8 cellular contexts compared by ENCODE assay signal in genomic region chr6:15623282-15624116, GRCh38. TPM values are rescaled to one million over a fixed set of nuclear protein-coding genes. Genes with fewer than 3 reads are reported as not detected.
DNase-seq lines count a peak whose midpoint lies in the region; ATAC-seq, FAIRE-seq and TF ChIP-seq lines count a peak whose summit lies in the region.

No MANE protein-coding gene starts in this region.

- CTCF ChIA-PET in A673 (lab: Charles Lee): interaction anchor here (0.6 to 0.7 kb wide), 4 partner anchors 108 to 512 kb away, joined by 3 to 5 read pairs (median 3); no protein-coding TSS in a partner anchor

- TF ChIP-seq POLR2A in H54 (IDR thresholded peaks at IDR 0.05; ENCODE audit: low read depth, low read length): no peak
- no peak for TF ChIP-seq POLR2A in esophagus muscularis mucosa (IDR thresholded peaks at IDR 0.05; ENCODE audit: low read depth)

- POLR2A ChIA-PET in A673 (lab: Charles Lee; ENCODE audit: low non-redundant PET): no interaction called here

- FAIRE-seq in H54 (lab: Jason Lieb, UNC): peak; percentile 75

- intact Hi-C loops in A673 (cut with micrococcal nuclease; ENCODE audit: unreplicated experiment) (loop anchor here (2.0 to 10.0 kb wide), 7 partner anchors 101 to 1489 kb away; partner anchors contain the start of gene JARID2), esophagus muscularis mucosa (cut with DNase I) (loop anchor here (5.0 to 10.0 kb wide), 3 partner anchors 131 to 1489 kb away; no protein-coding TSS in a partner anchor), psoas muscle (cut with DNase I) (loop anchor here (5.0 to 10.0 kb wide), 5 partner anchors 111 to 1496 kb away; no protein-coding TSS in a partner anchor)

- peaks cover 85% of the 10 kb centered on the region for H3K4me1 ChIP-seq in A673 (ENCODE audit: insufficient read depth, low read length, poor library complexity, severe bottlenecking)
- peaks cover 31 to 39% (median 35%) of the 10 kb centered on the region in 4 donors for H3K4me1 ChIP-seq in esophagus muscularis mucosa
- H3K4me1 ChIP-seq in psoas muscle: peaks cover 38% of the 10 kb centered on the region

- peak; percentile 58 for DNase-seq in A673 (ENCODE audit: low spot score)
- DNase-seq in H54 (ENCODE audit: insufficient read length, low spot score): peak; percentile 11
- DNase-seq in RKO (ENCODE audit: low spot score): peak; percentile 48
- DNase-seq in esophagus muscularis mucosa (ENCODE audit: extremely low spot score): no peak
- DNase-seq in psoas muscle: no peak
- DNase-seq in central memory CD4-positive, alpha-beta T cell: no peak
- no peak for DNase-seq in NCI-H187 (lab: John Stamatoyannopoulos, UW)

- H3K27ac ChIP-seq in A673 (ENCODE audit: low read depth, low read length, poor library complexity, severe bottlenecking) (peak overlapping the region; percentile 83), esophagus muscularis mucosa (replicated peaks in 1 of 4) (peak overlapping the region; percentile 38 to 68 (median 56)), psoas muscle (no peak overlapping the region)

- H3K27me3 ChIP-seq in A673 (replicated peaks; ENCODE audit: insufficient read depth, low read depth, low read length, poor library complexity) (no peaks in the 10 kb centered on the region), esophagus muscularis mucosa (no peaks in the 10 kb centered on the region), psoas muscle (ENCODE audit: insufficient read depth in 3 of 3, low read length in 2 of 3) (no peaks in the 10 kb centered on the region)

- no TSS peak for BruUV-seq in A673 (replicated peaks; lab: Mats Ljungman, UMichigan)

- TF ChIP-seq EP300 in esophagus muscularis mucosa (IDR thresholded peaks at IDR 0.05): no peak

- peak in 3 of 4 donors; percentile 54 to 76 (median 61) for ATAC-seq in psoas muscle
- ATAC-seq in HG03280 (IDR thresholded peaks at IDR 0.05; ENCODE audit: unreplicated experiment): no peak

- peak; percentile 66 for TF ChIP-seq CTCF in A673 (conservative IDR thresholded peaks at IDR 0.05; ENCODE audit: low read depth, low read length)
- TF ChIP-seq CTCF in esophagus muscularis mucosa (IDR thresholded peaks at IDR 0.05): peak; percentile 54 to 81 (median 73)
- TF ChIP-seq CTCF in psoas muscle (IDR thresholded peaks at IDR 0.05): peak; percentile 84

- no peaks in the 10 kb centered on the region for H3K36me3 ChIP-seq in A673 (ENCODE audit: insufficient read depth, low read length, poor library complexity, severe bottlenecking)
- peaks cover 0 to 20% (median 0%) of the 10 kb centered on the region in 4 donors for H3K36me3 ChIP-seq in esophagus muscularis mucosa
- H3K36me3 ChIP-seq in psoas muscle (ENCODE audit: insufficient read depth in 1 of 2, low read depth in 1 of 2): peaks cover 0 to 13% of the 10 kb centered on the region in 2 donors

- H3K9me3 ChIP-seq in A673 (ENCODE audit: low read depth, low read length, poor library complexity, severe bottlenecking) (no peaks in the 10 kb centered on the region), esophagus muscularis mucosa (no peaks in the 10 kb centered on the region), psoas muscle (no peaks in the 10 kb centered on the region)

- H3K4me3 ChIP-seq in A673 (ENCODE audit: low read depth, low read length, poor library complexity, severe bottlenecking) (no peak overlapping the region), esophagus muscularis mucosa (no peak overlapping the region), psoas muscle (no peak overlapping the region)

- WGBS in esophagus muscularis mucosa: 58% methylated on average over 4 of the region's 8 CpGs
- 71 to 82% (median 77%) methylated on average over 8 of the region's 8 CpGs for WGBS in psoas muscle, 3 donors

RNA-seq across cellular contexts. Expression of gene DTNBP1, which starts 39.3 kb away (rescaled TPM):
- 25.7 and 28.2 TPM in 2 replicates for total RNA-seq in A673 (2021)
- total RNA-seq in esophagus muscularis mucosa: 10 to 100 TPM; 18.3 to 26.8 (median 25.4) TPM
- total RNA-seq in psoas muscle: 10 to 100 TPM in 3 of 4 donors, 1 to 10 TPM in 1; 8.6 to 16.6 (median 14.4) TPM
- 10 to 100 TPM in 2 of 3 donors, 1 to 10 TPM in 1; 8.0 to 22.0 (median 15.2) TPM for polyA plus RNA-seq in psoas muscle

Comparison
In these comparisons a context has a peak if more than half of its experiments do, and no peak if none do; other contexts are left out.
1. DNase-seq: peak in A673 (single experiment), H54 (single experiment) and RKO (single experiment); none in esophagus muscularis mucosa (single experiment), psoas muscle (0 of 2), central memory CD4-positive, alpha-beta T cell (single experiment) and NCI-H187 (0 of 2).
2. Peak in every context shown above with its lines, with median percentiles within 50 percentile points of each other: CTCF ChIP-seq.